ENCODE assay signal across 5 cellular contexts in the genomic region with DNA sequence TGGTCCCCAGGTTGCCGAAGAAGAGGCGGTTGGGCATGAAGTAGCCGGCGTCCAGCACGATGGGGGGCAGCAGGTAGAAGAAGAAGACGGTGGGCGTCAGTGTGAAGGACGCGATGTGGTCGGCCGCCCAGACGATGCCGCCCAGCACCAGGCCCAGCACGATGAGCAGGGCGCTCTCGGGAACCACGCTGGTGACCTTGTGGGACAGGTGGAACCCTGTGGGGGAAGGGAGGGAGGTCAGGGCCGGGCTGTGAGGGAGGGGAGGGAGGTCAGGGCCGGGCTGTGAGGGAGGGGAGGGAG.
"Had no signal": no experiment of that assay in that cellular context is flagged by ENCODE, and none has a peak within 500 bp of the region (broad histone marks: within the 10 kb centered on the region; RNA-seq: fewer than 3 reads in every experiment).

No MANE protein-coding gene starts in this region.

- H3K4me3 ChIP-seq: HAP-1 had no signal

- H3K4me1 ChIP-seq: HAP-1 had no signal

- H3K36me3 ChIP-seq: HAP-1 had no signal

- ATAC-seq: HCT116 had no signal

- H3K9me3 ChIP-seq: HAP-1 had no signal

- H3K27ac ChIP-seq: HL-60 had no signal

- DNase-seq: GOT3, KBM-7 had no signal
